In the genomic region with DNA sequence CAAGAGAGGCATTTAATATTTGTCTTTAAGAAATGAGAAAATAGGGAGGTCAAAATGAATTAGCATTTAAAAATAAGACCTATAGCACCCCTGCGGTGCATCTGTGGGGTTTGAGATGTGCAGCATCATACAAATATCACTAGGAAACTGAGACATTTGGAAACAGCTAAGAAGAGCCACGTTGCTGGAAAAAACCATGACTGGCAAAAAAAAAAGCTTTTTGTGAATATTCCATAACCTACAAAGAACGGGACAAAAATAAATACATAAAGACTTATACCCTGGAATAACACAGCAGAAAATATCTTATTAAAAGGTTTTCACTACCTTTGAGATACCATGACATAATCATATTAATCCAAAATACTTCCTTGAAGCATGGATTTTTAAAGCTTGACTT, we compare ENCODE assay signal across 36 cellular contexts.
"Had no signal": no experiment of that assay in that cellular context is flagged by ENCODE, and none has a peak within 500 bp of the region (broad histone marks: within the 10 kb centered on the region; RNA-seq: fewer than 3 reads in every experiment).

No MANE protein-coding gene starts in this region.

- H3K27ac Mint-ChIP-seq: activated B cell treated with CpG ODN at 0.5 μM for 24 hours; activated CD4-positive, alpha-beta memory T cell treated with anti-CD3 and anti-CD28 coated beads for 36 hours; activated CD4-positive, alpha-beta T cell treated with anti-CD3 and anti-CD28 coated beads, Interleukin-2, amount 10 ng/mL, durations not matched to agents 24 days and 14 days; activated CD8-positive, alpha-beta T cell treated with anti-CD3 and anti-CD28 coated beads for 36 hours; activated naive CD4-positive, alpha-beta T cell treated with anti-CD3 and anti-CD28 coated beads for 36 hours; activated naive CD4-positive, alpha-beta T cell treated with anti-CD3 and anti-CD28 coated beads, Interleukin-2, amount 50 U/mL, for 72 hours; activated naive CD8-positive, alpha-beta T cell treated with anti-CD3 and anti-CD28 coated beads for 36 hours; activated T-cell treated with anti-CD3 and anti-CD28 coated beads, Interleukin-2, amount 50 U/mL, for 72 hours; activated T-helper 1 cell treated with anti-CD3 and anti-CD28 coated beads, Interleukin-12 subunit alpha, Interleukin-12 subunit beta, Interleukin-2, Interleukin-4 antibody, amounts not matched to agents 30 ng/mL and 10 ng/mL and 1 ng/mL, durations not matched to agents 14 hours and 24 hours and 36 hours; activated T-helper 17 cell treated with anti-CD3 and anti-CD28 coated beads, Interleukin-2, amount 50 U/mL, for 72 hours; T-helper 1 cell treated with Interleukin-12 subunit alpha and Interleukin-12 subunit beta and Interleukin-4 antibody, amounts not matched to agents 30 μg/mL and 1 μg/mL, for 36 hours; T-helper 2 cell treated with Interferon-gamma antibody and Interleukin-4, amounts not matched to agents 5 μg/mL and 100 μg/mL, for 36 hours had no signal

- H3K4me1 Mint-ChIP-seq: activated B cell treated with CpG ODN at 0.5 μM for 24 hours; activated CD4-positive, alpha-beta T cell treated with anti-CD3 and anti-CD28 coated beads, Interleukin-2, amount 10 ng/mL, durations not matched to agents 24 days and 14 days; activated naive CD8-positive, alpha-beta T cell treated with anti-CD3 and anti-CD28 coated beads for 36 hours; activated T-helper 17 cell treated with anti-CD3 and anti-CD28 coated beads, Interleukin-2, amount 50 U/mL, for 72 hours had no signal

- H3K36me3 ChIP-seq: adrenal gland, ascending aorta, brain microvascular endothelial cell, breast epithelium had no signal

- H3K4me3 Mint-ChIP-seq: activated B cell treated with CpG ODN at 0.5 μM for 24 hours; activated CD4-positive, alpha-beta memory T cell treated with anti-CD3 and anti-CD28 coated beads for 36 hours; activated CD4-positive, alpha-beta T cell treated with anti-CD3 and anti-CD28 coated beads, Interleukin-2, amount 10 ng/mL, durations not matched to agents 24 days and 14 days; activated CD8-positive, alpha-beta T cell treated with anti-CD3 and anti-CD28 coated beads for 36 hours; activated naive CD4-positive, alpha-beta T cell treated with anti-CD3 and anti-CD28 coated beads for 36 hours; activated naive CD8-positive, alpha-beta T cell treated with anti-CD3 and anti-CD28 coated beads for 36 hours; activated T-cell treated with anti-CD3 and anti-CD28 coated beads, Interleukin-2, amount 50 U/mL, for 4 hours; activated T-cell treated with anti-CD3 and anti-CD28 coated beads, Interleukin-2, amount 50 U/mL, for 72 hours; activated T-helper 1 cell treated with anti-CD3 and anti-CD28 coated beads, Interleukin-12 subunit alpha, Interleukin-12 subunit beta, Interleukin-2, Interleukin-4 antibody, amounts not matched to agents 30 ng/mL and 10 ng/mL and 1 ng/mL, durations not matched to agents 14 hours and 24 hours and 36 hours; activated T-helper 17 cell treated with anti-CD3 and anti-CD28 coated beads, Interleukin-2, amount 50 U/mL, for 72 hours; T-helper 1 cell treated with Interleukin-12 subunit alpha and Interleukin-12 subunit beta and Interleukin-4 antibody, amounts not matched to agents 30 μg/mL and 1 μg/mL, for 36 hours; T-helper 2 cell treated with Interferon-gamma antibody and Interleukin-4, amounts not matched to agents 5 μg/mL and 100 μg/mL, for 36 hours had no signal

- FAIRE-seq: TTC549 had no signal

- DNase-seq: activated B cell treated with CpG ODN at 0.5 μM for 24 hours; activated CD4-positive, alpha-beta memory T cell treated with anti-CD3 and anti-CD28 coated beads for 36 hours; activated CD4-positive, alpha-beta T cell treated with anti-CD3 and anti-CD28 coated beads for 4 hours; activated CD4-positive, alpha-beta T cell treated with anti-CD3 and anti-CD28 coated beads, Interleukin-2, amount 10 ng/mL, durations not matched to agents 24 days and 14 days; activated CD4-positive, alpha-beta T cell treated with anti-CD3 and anti-CD28 coated beads, Interleukin-2, amount 50 U/mL, for 1 hour; activated CD4-positive, alpha-beta T cell treated with anti-CD3 and anti-CD28 coated beads, Interleukin-2, amount 50 U/mL, for 4 hours; activated CD4-positive, CD25-positive, alpha-beta regulatory T cell treated with anti-CD3 and anti-CD28 coated beads, Interleukin-2, amount 50 U/mL, for 72 hours; activated CD8-positive, alpha-beta memory T cell treated with anti-CD3 and anti-CD28 coated beads, Interleukin-2, amount 50 U/mL, for 4 hours; activated CD8-positive, alpha-beta T cell treated with anti-CD3 and anti-CD28 coated beads for 36 hours; activated effector memory CD4-positive, alpha-beta T cell treated with anti-CD3 and anti-CD28 coated beads, Interleukin-2, amount 50 U/mL, for 16 hours; activated gamma-delta T cell treated with Interleukin-2 at 50 U/mL for 16 hours; activated naive CD4-positive, alpha-beta T cell; activated naive CD4-positive, alpha-beta T cell treated with anti-CD3 and anti-CD28 coated beads for 36 hours; activated naive CD4-positive, alpha-beta T cell treated with anti-CD3 and anti-CD28 coated beads, Interleukin-2, amount 50 U/mL, for 16 hours; activated naive CD8-positive, alpha-beta T cell treated with anti-CD3 and anti-CD28 coated beads for 36 hours; activated T-cell treated with anti-CD3 and anti-CD28 coated beads for 4 hours; activated T-cell treated with anti-CD3 and anti-CD28 coated beads, Interleukin-2, amount 50 U/mL, for 1 hour; activated T-cell treated with anti-CD3 and anti-CD28 coated beads, Interleukin-2, amount 50 U/mL, for 4 hours; activated T-cell treated with anti-CD3 and anti-CD28 coated beads, Interleukin-2, amount 50 U/mL, for 72 hours; adrenal gland; amniotic stem cell; anterior cingulate cortex; brain microvascular endothelial cell; central memory CD4-positive, alpha-beta T cell; T-helper 1 cell; T-helper 2 cell; T-helper 9 cell had no signal

- H3K27ac ChIP-seq: adrenal gland, ascending aorta, brain microvascular endothelial cell, breast epithelium, VCaP had no signal

- ATAC-seq: activated CD8-positive, alpha-beta T cell treated with anti-CD3 and anti-CD28 coated beads for 36 hours; activated naive CD4-positive, alpha-beta T cell treated with anti-CD3 and anti-CD28 coated beads, Interleukin-2, amount 50 U/mL, for 72 hours; activated T-cell treated with anti-CD3 and anti-CD28 coated beads, Interleukin-2, amount 50 U/mL, for 4 hours; activated T-cell treated with anti-CD3 and anti-CD28 coated beads, Interleukin-2, amount 50 U/mL, for 72 hours; activated T-helper 17 cell treated with anti-CD3 and anti-CD28 coated beads, Interleukin-2, amount 50 U/mL, for 72 hours had no signal

- H3K9me3 ChIP-seq: adrenal gland, ascending aorta, breast epithelium had no signal

- H3K4me3 ChIP-seq: adrenal gland, ascending aorta, breast epithelium had no signal

- H3K27me3 Mint-ChIP-seq: activated B cell treated with CpG ODN at 0.5 μM for 24 hours; activated CD4-positive, alpha-beta memory T cell treated with anti-CD3 and anti-CD28 coated beads for 36 hours; activated CD4-positive, alpha-beta T cell treated with anti-CD3 and anti-CD28 coated beads, Interleukin-2, amount 10 ng/mL, durations not matched to agents 24 days and 14 days; activated CD8-positive, alpha-beta T cell treated with anti-CD3 and anti-CD28 coated beads for 36 hours; activated naive CD8-positive, alpha-beta T cell treated with anti-CD3 and anti-CD28 coated beads for 36 hours; activated T-helper 17 cell treated with anti-CD3 and anti-CD28 coated beads, Interleukin-2, amount 50 U/mL, for 72 hours had no signal

- H3K4me1 ChIP-seq: adrenal gland, ascending aorta, breast epithelium had no signal

- H3K9me3 Mint-ChIP-seq: activated B cell treated with CpG ODN at 0.5 μM for 24 hours; activated CD4-positive, alpha-beta memory T cell treated with anti-CD3 and anti-CD28 coated beads for 36 hours; activated CD4-positive, alpha-beta T cell treated with anti-CD3 and anti-CD28 coated beads, Interleukin-2, amount 10 ng/mL, durations not matched to agents 24 days and 14 days; activated CD8-positive, alpha-beta T cell treated with anti-CD3 and anti-CD28 coated beads for 36 hours; activated naive CD8-positive, alpha-beta T cell treated with anti-CD3 and anti-CD28 coated beads for 36 hours; activated T-cell treated with anti-CD3 and anti-CD28 coated beads, Interleukin-2, amount 50 U/mL, for 72 hours; T-helper 1 cell treated with Interleukin-12 subunit alpha and Interleukin-12 subunit beta and Interleukin-4 antibody, amounts not matched to agents 30 μg/mL and 1 μg/mL, for 36 hours had no signal

- H3K27me3 ChIP-seq: adrenal gland, ascending aorta, brain microvascular endothelial cell, breast epithelium had no signal
